In genomic region chr19:6556480-6556879, GRCh38 we compare ENCODE assay signal across 16 cellular contexts. TPM values are rescaled to one million over a fixed set of nuclear protein-coding genes. Genes with fewer than 3 reads are reported as not detected.
DNase-seq lines count a peak whose midpoint lies in the region; TF ChIP-seq lines count a peak whose summit lies in the region.
"Had no signal": no experiment of that assay in that cellular context is flagged by ENCODE, and none has a peak within 500 bp of the region (broad histone marks: within the 10 kb centered on the region; RNA-seq: fewer than 3 reads in every experiment).

No MANE protein-coding gene starts in this region.

- H3K4me3 ChIP-seq in fibroblast of pulmonary artery (replicated peaks; ENCODE audit: low read depth, low read length) = no peak overlapping the region
- H3K4me3 ChIP-seq: cardiac muscle cell, gastroesophageal sphincter had no signal

- TF ChIP-seq CTCF in fibroblast of pulmonary artery (IDR thresholded peaks at IDR 0.05; ENCODE audit: low read length, missing control alignments) = no peak

- DNase-seq in A172 (ENCODE audit: low spot score) (peak; percentile 68), ELR (ENCODE audit: low read depth) (peak; percentile 48), NCI-H226 (peak; percentile 75), fibroblast of pulmonary artery (ENCODE audit: low read depth) (peak; percentile 53), NCI-H1694 treated with DMSO at 0.1 percent for 48 hours (lab: John Stamatoyannopoulos, UW) (no peak), NCI-H187 treated with DMSO at 0.1 percent for 48 hours (lab: John Stamatoyannopoulos, UW) (no peak), SIG-M5 (lab: John Stamatoyannopoulos, UW) (no peak), NK-92 (lab: John Stamatoyannopoulos, UW; ENCODE audit: unreplicated experiment) (no peak)
- DNase-seq: activated CD4-positive, alpha-beta T cell treated with anti-CD3 and anti-CD28 coated beads, Interleukin-2, amount 50 U/mL, for 1 hour; activated gamma-delta T cell; AML-193; DMS79; NCI-H1417; NCI-H510A treated with DMSO at 0.1 percent for 48 hours had no signal

RNA-seq across cellular contexts. Expression of gene TNFSF9, which starts 25.7 kb away (rescaled TPM):
- total RNA-seq in A172 (2014; rRNA removed; shearing (Covaris generic)) = not detected in 2 replicates

RNA-seq across cellular contexts. Expression of gene CD70, which starts 34.5 kb away (rescaled TPM):
- 22.7 and 57.3 TPM in 2 replicates for total RNA-seq in A172 (2014; rRNA removed; shearing (Covaris generic))
- total RNA-seq: cardiac muscle cell had no signal

RNA-seq across cellular contexts. Expression of gene TUBB4A, which starts 54.4 kb away (rescaled TPM):
- total RNA-seq in A172 (2014; rRNA removed; shearing (Covaris generic)) = 9.1 and 12.6 TPM in 2 replicates

Comparison
In these comparisons a context has a peak if more than half of its experiments do, and no peak if none do; other contexts are left out.
1. DNase-seq: peak in A172 (single experiment), ELR (single experiment), NCI-H226 (single experiment) and fibroblast of pulmonary artery (single experiment); none in NCI-H1694 treated with DMSO at 0.1 percent for 48 hours (single experiment), NCI-H187 treated with DMSO at 0.1 percent for 48 hours (single experiment), SIG-M5 (single experiment) and NK-92 (single experiment).